In genomic region chr2:117814417-117815264, GRCh38 we compare ENCODE assay signal across 7 cellular contexts. TPM values are rescaled to one million over a fixed set of nuclear protein-coding genes. Genes with fewer than 3 reads are reported as not detected.
DNase-seq lines count a peak whose midpoint lies in the region; ATAC-seq and TF ChIP-seq lines count a peak whose summit lies in the region.

TSS of gene DDX18 (plus strand) at chr2:117814691. CDS start at chr2:117814778, 87 bp downstream.

- peak; percentile 100 for TF ChIP-seq CTCF in astrocyte of the cerebellum (IDR thresholded peaks at IDR 0.05; ENCODE audit: low read depth, low read length, missing control alignments)

- in situ Hi-C loops in astrocyte of the cerebellum (cut with HindIII; ENCODE audit: low sequenced_read_pairs), result no loop called here

- ATAC-seq in GM18499 (IDR thresholded peaks at IDR 0.05; ENCODE audit: insufficient read depth, unreplicated experiment) (peak; percentile 90), HG02970 (IDR thresholded peaks at IDR 0.05; ENCODE audit: low FRiP score, unreplicated experiment) (peak; percentile 98)

- DNase-seq in NCI-H1930 (lab: John Stamatoyannopoulos, UW) (peak; percentile 98 to 99), T-helper 22 cell (ENCODE audit: low read depth) (peak; percentile 97), astrocyte of the cerebellum (ENCODE audit: low read depth) (peak; percentile 97), hepatic stellate cell (ENCODE audit: low spot score) (peak; percentile 79), renal cortical epithelial cell (ENCODE audit: low read depth) (peak; percentile 92)

- peak within 1 kb of the TSS; percentile 74 for H3K4me3 ChIP-seq in astrocyte of the cerebellum (ENCODE audit: low read depth, low read length)

RNA-seq across cellular contexts. Expression of gene DDX18, which starts in this region (rescaled TPM):
- 69.5 and 98.0 TPM in 2 replicates for total RNA-seq in renal cortical epithelial cell

Comparison
In these comparisons a context has a peak if more than half of its experiments do, and no peak if none do; other contexts are left out.
1. Peak in every context shown above with its lines: DNase-seq, ATAC-seq and H3K4me3 ChIP-seq.